1 cellular context compared by ENCODE assay signal in genomic region chr11:69537126-69537525, GRCh38.
TF ChIP-seq lines count a peak whose summit lies in the region.

No MANE protein-coding gene starts in this region.

TF ChIP-seq in H1, 55 proteins besides CTCF, POLR2A, EP300 and RAD21:
- TF ChIP-seq BRCA1 (IDR thresholded peaks at IDR 0.05; ENCODE audit: low read depth, low read length) (no peak), MAFK (IDR thresholded peaks at IDR 0.05; ENCODE audit: low read depth, low read length) (no peak), GTF2F1 (IDR thresholded peaks at IDR 0.05; ENCODE audit: borderline replicate concordance, low read depth, low read length) (no peak), RNF2 (IDR thresholded peaks at IDR 0.05; ENCODE audit: borderline replicate concordance, low read depth, low read length, missing control alignments, poor library complexity, severe bottlenecking) (no peak), E2F6 (IDR thresholded peaks at IDR 0.05) (no peak), POU5F1 (IDR thresholded peaks at IDR 0.05; ENCODE audit: low read depth, low read length) (no peak)
